ENCODE assay signal across 8 cellular contexts in the genomic region with DNA sequence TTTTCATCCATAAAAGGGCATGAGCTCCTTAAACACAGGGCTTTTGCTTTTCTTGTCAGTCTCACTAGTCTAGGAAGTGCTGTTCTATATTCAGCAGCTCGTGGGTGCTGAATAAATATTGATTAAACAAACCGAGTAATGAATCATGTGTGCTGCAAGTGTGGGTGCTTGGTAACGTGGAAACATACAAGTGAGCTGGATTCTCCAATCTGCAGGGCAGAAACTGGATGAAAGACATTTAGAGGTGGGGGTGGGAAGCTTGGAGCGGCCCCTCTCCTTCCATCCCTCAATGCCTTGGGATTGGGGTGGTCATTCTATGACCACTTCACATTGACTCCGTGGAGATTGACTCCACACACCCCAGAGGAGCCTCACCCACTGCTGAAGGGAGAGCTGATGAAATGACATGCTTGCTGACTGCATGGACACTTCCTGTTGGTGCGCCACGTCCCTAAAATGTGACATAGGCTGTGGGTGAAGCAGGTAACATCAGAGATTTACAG.
DNase-seq lines count a peak whose midpoint lies in the region; ATAC-seq and TF ChIP-seq lines count a peak whose summit lies in the region.

No MANE protein-coding gene starts in this region.

- H3K9me3 Mint-ChIP-seq in dendritic cell treated with granulocyte-macrophage colony-stimulating factor and Interleukin-4, amounts not matched to agents 40 ng/mL and 50 ng/mL, for 4 days, result no peaks in the 10 kb centered on the region

- peaks cover 8% of the 10 kb centered on the region; the same call in 1 of the 2 replicates for H3K79me2 ChIP-seq in MM.1S (ENCODE audit: low read length)

- H3K36me3 ChIP-seq in MM.1S (replicated peaks; ENCODE audit: insufficient read depth, low read length), result no peaks in the 10 kb centered on the region
- no peaks in the 10 kb centered on the region for H3K36me3 ChIP-seq in neuronal stem cell (replicated peaks in 1 of 2; ENCODE audit: control insufficient read depth in 2 of 2, insufficient read depth in 2 of 2, low read length in 2 of 2)

- no peak overlapping the region for H3K4me3 ChIP-seq in MM.1S (ENCODE audit: low read length)
- H3K4me3 ChIP-seq in neuronal stem cell (ENCODE audit: low read length in 2 of 2), result no peak overlapping the region

- peaks cover 92% of the 10 kb centered on the region for H3K4me1 Mint-ChIP-seq in dendritic cell treated with granulocyte-macrophage colony-stimulating factor and Interleukin-4, amounts not matched to agents 40 ng/mL and 50 ng/mL, for 4 days (ENCODE audit: low read depth)

- no peak for TF ChIP-seq CTCF in MM.1S (IDR thresholded peaks at IDR 0.05; ENCODE audit: low read length)

- H2BK15ac ChIP-seq in neuronal stem cell (ENCODE audit: low read length), result no peak overlapping the region

- no peaks in the 10 kb centered on the region for H3K27me3 ChIP-seq in MM.1S (replicated peaks; ENCODE audit: insufficient read depth, low read length)
- H3K27me3 ChIP-seq in neuronal stem cell (ENCODE audit: control insufficient read depth in 3 of 3, insufficient read depth in 3 of 3, low read depth in 1 of 3, low read length in 3 of 3), result no peaks in the 10 kb centered on the region

- no CpG with 5 or more reads among the region's 7 CpGs for WGBS in neuronal stem cell (ENCODE audit: extremely low coverage in 2 of 2, insufficient read length in 2 of 2, insufficient replicate concordance in 1 of 2), 2 donors

- H3K4me1 ChIP-seq in MM.1S (ENCODE audit: low read length) (peaks cover 11% of the 10 kb centered on the region), neuronal stem cell (ENCODE audit: control insufficient read depth in 2 of 2, insufficient read depth in 1 of 2, low read depth in 1 of 2, low read length in 2 of 2) (peaks cover 0 to 2% of the 10 kb centered on the region in 2 donors)

- no peak overlapping the region for H3K4me2 ChIP-seq in MM.1S (ENCODE audit: low read depth, low read length)
- no peak overlapping the region for H3K4me2 ChIP-seq in neuronal stem cell (ENCODE audit: insufficient read depth, low read length, poor library complexity, severe bottlenecking)

- H2AFZ ChIP-seq in MM.1S (ENCODE audit: low read length) (no peak overlapping the region), neuronal stem cell (ENCODE audit: low read length) (no peak overlapping the region)

- no peak overlapping the region for H2BK5ac ChIP-seq in neuronal stem cell (ENCODE audit: low read length)

- no peak overlapping the region for H3K23ac ChIP-seq in neuronal stem cell (ENCODE audit: low read depth, low read length, poor library complexity)

- H3K36me3 Mint-ChIP-seq in dendritic cell treated with granulocyte-macrophage colony-stimulating factor and Interleukin-4, amounts not matched to agents 40 ng/mL and 50 ng/mL, for 4 days (ENCODE audit: low read depth), result peaks cover 84% of the 10 kb centered on the region

- CTCF ChIA-PET in HEK293T (lab: Yijun Ruan, JAX), result interaction anchor here (0.5 kb wide), 1 partner anchor 11 kb away, joined by 3 read pairs; no protein-coding TSS in a partner anchor

- peak; percentile 15 for DNase-seq in DMS53 treated with DMSO at 0.1 percent for 48 hours (lab: John Stamatoyannopoulos, UW; ENCODE audit: unreplicated experiment)
- peak; percentile 39 for DNase-seq in activated CD4-positive, CD25-positive, alpha-beta regulatory T cell treated with anti-CD3 and anti-CD28 coated beads, Interleukin-2, amount 50 U/mL, for 16 hours (ENCODE audit: low read depth, low spot score)
- peak; percentile 55 to 64 for DNase-seq in stimulated activated CD4-positive, alpha-beta T cell treated with anti-CD3 and anti-CD28 coated beads, Interleukin-2, amount 100 ng/mL, for 24 hours
- no peak for DNase-seq in MM.1S
- DNase-seq in HEK293T (ENCODE audit: extremely low spot score), result no peak
- DNase-seq in neuronal stem cell (ENCODE audit: low spot score), result no peak

- H3K9me2 ChIP-seq in MM.1S (replicated peaks; ENCODE audit: insufficient read depth, low read length), result no peaks in the 10 kb centered on the region

- H3K27ac ChIP-seq in MM.1S (ENCODE audit: low read length), result no peak overlapping the region
- H3K27ac ChIP-seq in neuronal stem cell (replicated peaks; ENCODE audit: low read length), result no peak overlapping the region

- H3K4me3 Mint-ChIP-seq in dendritic cell treated with granulocyte-macrophage colony-stimulating factor and Interleukin-4, amounts not matched to agents 40 ng/mL and 50 ng/mL, for 4 days, result peak overlapping the region; percentile 4

- no peak overlapping the region for H4K91ac ChIP-seq in neuronal stem cell (ENCODE audit: low read depth, low read length, poor library complexity)

- intact Hi-C loops in dendritic cell treated with granulocyte-macrophage colony-stimulating factor and Interleukin-4, amounts not matched to agents 40 ng/mL and 50 ng/mL, for 4 days (cut with micrococcal nuclease), result loop anchor here (5.0 kb wide), 1 partner anchor 35 kb away; no protein-coding TSS in a partner anchor

- no peak overlapping the region for H2BK12ac ChIP-seq in neuronal stem cell (ENCODE audit: low read length)

- ATAC-seq in GM19324 (IDR thresholded peaks at IDR 0.05; ENCODE audit: low FRiP score, unreplicated experiment), result no peak

- H3K27ac Mint-ChIP-seq in dendritic cell treated with granulocyte-macrophage colony-stimulating factor and Interleukin-4, amounts not matched to agents 40 ng/mL and 50 ng/mL, for 4 days, result peak overlapping the region; percentile 87

- no peak overlapping the region for H4K8ac ChIP-seq in neuronal stem cell (ENCODE audit: low read depth, low read length)

- H2BK120ac ChIP-seq in neuronal stem cell (ENCODE audit: low read depth, low read length), result no peak overlapping the region

- H3K79me1 ChIP-seq in neuronal stem cell (ENCODE audit: low read depth, low read length), result no peaks in the 10 kb centered on the region

- no peak overlapping the region for H3K4ac ChIP-seq in neuronal stem cell (ENCODE audit: low read length)

- no peak overlapping the region for H3K9ac ChIP-seq in MM.1S (ENCODE audit: low read length)
- H3K9ac ChIP-seq in neuronal stem cell (ENCODE audit: low read depth, low read length, poor library complexity), result no peak overlapping the region

- H4K20me1 ChIP-seq in MM.1S (ENCODE audit: insufficient read depth, low read length), result no peaks in the 10 kb centered on the region

- H3F3A ChIP-seq in MM.1S (ENCODE audit: insufficient read depth, low read length), result peaks cover 4% of the 10 kb centered on the region

- no peak overlapping the region for H3K14ac ChIP-seq in neuronal stem cell (ENCODE audit: low read length)

- no peaks in the 10 kb centered on the region for H3K9me3 ChIP-seq in MM.1S (replicated peaks; ENCODE audit: insufficient read depth, low read length)
- no peaks in the 10 kb centered on the region for H3K9me3 ChIP-seq in neuronal stem cell (replicated peaks in 1 of 2; ENCODE audit: control insufficient read depth in 2 of 2, insufficient read depth in 1 of 2, low read depth in 1 of 2, low read length in 2 of 2)

- no peak overlapping the region for H3K18ac ChIP-seq in neuronal stem cell (ENCODE audit: low read length)

- H2AK5ac ChIP-seq in neuronal stem cell (ENCODE audit: low read depth, low read length), result no peak overlapping the region

- H3K27me3 Mint-ChIP-seq in dendritic cell treated with granulocyte-macrophage colony-stimulating factor and Interleukin-4, amounts not matched to agents 40 ng/mL and 50 ng/mL, for 4 days, result no peaks in the 10 kb centered on the region

- POLR2A ChIA-PET in HEK293T (lab: Yijun Ruan, JAX), result no interaction called here

TF ChIP-seq in HEK293T, 16 proteins besides CTCF, POLR2A, EP300 and RAD21:
- TF ChIP-seq SUZ12 (IDR thresholded peaks at IDR 0.05) (no peak), L3MBTL2 (conservative IDR thresholded peaks at IDR 0.05) (no peak), FOXM1 (IDR thresholded peaks at IDR 0.05; ENCODE audit: borderline replicate concordance) (no peak), HDGF (IDR thresholded peaks at IDR 0.05; ENCODE audit: borderline replicate concordance) (no peak), BHLHE40 (IDR thresholded peaks at IDR 0.05; ENCODE audit: borderline replicate concordance) (no peak), SP1 (IDR thresholded peaks at IDR 0.05) (no peak), ARNT (IDR thresholded peaks at IDR 0.05) (no peak), CTBP1 (IDR thresholded peaks at IDR 0.05; ENCODE audit: borderline replicate concordance) (no peak), FOXK2 (IDR thresholded peaks at IDR 0.05) (no peak), LEF1 (IDR thresholded peaks at IDR 0.05; ENCODE audit: borderline replicate concordance) (no peak), TARDBP (IDR thresholded peaks at IDR 0.05) (no peak), NFRKB (IDR thresholded peaks at IDR 0.05) (no peak), ELF4 (IDR thresholded peaks at IDR 0.05) (no peak)
- TF ChIP-seq, protein P1, sequence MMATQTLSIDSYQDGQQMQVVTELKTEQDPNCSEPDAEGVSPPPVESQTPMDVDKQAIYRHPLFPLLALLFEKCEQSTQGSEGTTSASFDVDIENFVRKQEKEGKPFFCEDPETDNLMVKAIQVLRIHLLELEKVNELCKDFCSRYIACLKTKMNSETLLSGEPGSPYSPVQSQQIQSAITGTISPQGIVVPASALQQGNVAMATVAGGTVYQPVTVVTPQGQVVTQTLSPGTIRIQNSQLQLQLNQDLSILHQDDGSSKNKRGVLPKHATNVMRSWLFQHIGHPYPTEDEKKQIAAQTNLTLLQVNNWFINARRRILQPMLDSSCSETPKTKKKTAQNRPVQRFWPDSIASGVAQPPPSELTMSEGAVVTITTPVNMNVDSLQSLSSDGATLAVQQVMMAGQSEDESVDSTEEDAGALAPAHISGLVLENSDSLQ (IDR thresholded peaks at IDR 0.05), result no peak

Comparison
In these comparisons a context has a peak if more than half of its experiments do, and no peak if none do; other contexts are left out.
1. DNase-seq: peak in DMS53 treated with DMSO at 0.1 percent for 48 hours (single experiment), activated CD4-positive, CD25-positive, alpha-beta regulatory T cell treated with anti-CD3 and anti-CD28 coated beads, Interleukin-2, amount 50 U/mL, for 16 hours (single experiment) and stimulated activated CD4-positive, alpha-beta T cell treated with anti-CD3 and anti-CD28 coated beads, Interleukin-2, amount 100 ng/mL, for 24 hours (2 of 2); none in MM.1S (single experiment), HEK293T (single experiment) and neuronal stem cell (single experiment).